ENCODE assay signal across 25 cellular contexts in genomic region chr1:171850951-171851350, GRCh38. TPM values are rescaled to one million over a fixed set of nuclear protein-coding genes. Genes with fewer than 3 reads are reported as not detected.
DNase-seq lines count a peak whose midpoint lies in the region; ATAC-seq and TF ChIP-seq lines count a peak whose summit lies in the region.
"Had no signal": no experiment of that assay in that cellular context is flagged by ENCODE, and none has a peak within 500 bp of the region (broad histone marks: within the 10 kb centered on the region; RNA-seq: fewer than 3 reads in every experiment).

No MANE protein-coding gene starts in this region.

- ATAC-seq in body of pancreas (no peak), HG03139 (IDR thresholded peaks at IDR 0.05; ENCODE audit: unreplicated experiment) (no peak)
- ATAC-seq: heart left ventricle; naive thymus-derived CD4-positive, alpha-beta T cell; WTC11 had no signal

- H3K27ac ChIP-seq in HEK293 (ENCODE audit: extremely low read depth, low read depth, low read length) (no peak overlapping the region), body of pancreas (no peak overlapping the region)
- H3K27ac ChIP-seq: ascending aorta, C4-2B, heart left ventricle, left ventricle myocardium inferior, spleen, tibial nerve had no signal

- intact Hi-C loops in body of pancreas (cut with DNase I), result no loop called here

- in situ Hi-C loops in Caki2 (cut with HindIII; ENCODE audit: low pct_unique_long_range_greater_than_20kb, low sequenced_read_pairs), result no loop called here

- H3K4me3 ChIP-seq in HEK293 (ENCODE audit: low read depth, low read length), result no peak overlapping the region
- H3K4me3 ChIP-seq in body of pancreas, result no peak overlapping the region
- H3K4me3 ChIP-seq: ascending aorta, dorsolateral prefrontal cortex, heart left ventricle, left ventricle myocardium inferior, spleen, tibial nerve had no signal

- H3K36me3 ChIP-seq in HEK293 (ENCODE audit: control insufficient read depth in 2 of 2, insufficient read depth in 1 of 2, low read length in 2 of 2) (no peaks in the 10 kb centered on the region), body of pancreas (replicated peaks in 1 of 2; ENCODE audit: insufficient read depth in 1 of 2, low read depth in 2 of 2) (no peaks in the 10 kb centered on the region)
- H3K36me3 ChIP-seq: ascending aorta, heart left ventricle, left ventricle myocardium inferior, spleen, tibial nerve had no signal

- CTCF ChIA-PET in HEK293 (lab: Yijun Ruan, JAX), result interaction anchor here (1.0 kb wide), 1 partner anchor 50 kb away, joined by 6 read pairs; no protein-coding TSS in a partner anchor

- H3K9me3 ChIP-seq in HEK293 (ENCODE audit: control insufficient read depth, insufficient read depth, low read depth, low read length) (no peaks in the 10 kb centered on the region), body of pancreas (no peaks in the 10 kb centered on the region)
- H3K9me3 ChIP-seq: ascending aorta, heart left ventricle, spleen, tibial nerve had no signal

- H3K4me1 ChIP-seq in HEK293 (ENCODE audit: control insufficient read depth, insufficient read depth, low read length), result no peaks in the 10 kb centered on the region
- H3K4me1 ChIP-seq in body of pancreas, result no peaks in the 10 kb centered on the region
- H3K4me1 ChIP-seq: ascending aorta, heart left ventricle, left ventricle myocardium inferior, spleen, tibial nerve had no signal

- peak; percentile 34; the same call in 1 of the 2 replicates for TF ChIP-seq CTCF in HEK293 (tag by site-specific recombination; IDR thresholded peaks at IDR 0.05)
- TF ChIP-seq CTCF in body of pancreas (IDR thresholded peaks at IDR 0.05), result peak in 4 of 7 experiments; percentile 9 to 34 (median 23)
- TF ChIP-seq CTCF in GM20000 (IDR thresholded peaks at IDR 0.05; ENCODE audit: extremely low read depth, missing control alignments), result no peak

- DNase-seq in Caki2 (ENCODE audit: low read depth), result peak; percentile 62
- peak in 2 of 4 donors; percentile 23 to 25 for DNase-seq in body of pancreas
- DNase-seq in kidney tubule cell (ENCODE audit: low spot score), result peak; percentile 80
- DNase-seq in GDM1 (lab: John Stamatoyannopoulos, UW), result no peak
- DNase-seq in GM20000 (ENCODE audit: low spot score), result no peak
- no peak for DNase-seq in T-helper 1 cell
- DNase-seq: activated CD8-positive, alpha-beta memory T cell treated with anti-CD3 and anti-CD28 coated beads, Interleukin-2, amount 50 U/mL, for 4 hours; heart left ventricle; left ventricle myocardium inferior; naive thymus-derived CD4-positive, alpha-beta T cell; NCI-H1092; NCI-H187; NCI-H226; NCI-H748 treated with DMSO at 0.1 percent for 48 hours; Right ventricle myocardium superior; spleen; stimulated activated CD4-positive, alpha-beta T cell treated with anti-CD3 and anti-CD28 coated beads, Interleukin-4, amount 100 ng/mL, for 24 hours; T1000 had no signal

- 20 to 26% methylated on average over 4 of the region's 4 CpGs for WGBS in body of pancreas, 2 donors

- TF ChIP-seq POLR2A in body of pancreas (IDR thresholded peaks at IDR 0.05), result no peak

- POLR2A ChIA-PET in HEK293 (lab: Yijun Ruan, JAX), result no interaction called here

- H3K27me3 ChIP-seq in body of pancreas, result no peaks in the 10 kb centered on the region
- H3K27me3 ChIP-seq: ascending aorta, dorsolateral prefrontal cortex, heart left ventricle, spleen had no signal

TF ChIP-seq in HEK293, 187 proteins besides CTCF, POLR2A, EP300 and RAD21:
- TF ChIP-seq IKZF3 (tag by site-specific recombination; IDR thresholded peaks at IDR 0.05) (no peak), ZNF302 (tag by site-specific recombination; IDR thresholded peaks at IDR 0.05; ENCODE audit: low read depth) (no peak), ZBTB44 (tag by site-specific recombination; IDR thresholded peaks at IDR 0.05) (no peak), ZNF792 (tag by site-specific recombination; IDR thresholded peaks at IDR 0.05) (no peak), ZNF133 (tag by site-specific recombination; IDR thresholded peaks at IDR 0.05) (no peak)

RNA-seq across cellular contexts. Expression of gene DNM3, which starts 9.7 kb away (rescaled TPM):
- total RNA-seq in Caki2 (2014; rRNA removed; shearing (Covaris generic); ENCODE audit: low replicate concordance), result 1.7 TPM in 1 of 2 replicates, not detected in the other
- 1 to 10 TPM; 2.9 to 4.0 TPM for total RNA-seq in body of pancreas

Comparison
In these comparisons a context has a peak if more than half of its experiments do, and no peak if none do; other contexts are left out.
1. DNase-seq: peak in Caki2 (single experiment) and kidney tubule cell (single experiment); none in GDM1 (single experiment), GM20000 (single experiment) and T-helper 1 cell (0 of 5).